Comparison of ENCODE assay signal across 16 cellular contexts in the genomic region with DNA sequence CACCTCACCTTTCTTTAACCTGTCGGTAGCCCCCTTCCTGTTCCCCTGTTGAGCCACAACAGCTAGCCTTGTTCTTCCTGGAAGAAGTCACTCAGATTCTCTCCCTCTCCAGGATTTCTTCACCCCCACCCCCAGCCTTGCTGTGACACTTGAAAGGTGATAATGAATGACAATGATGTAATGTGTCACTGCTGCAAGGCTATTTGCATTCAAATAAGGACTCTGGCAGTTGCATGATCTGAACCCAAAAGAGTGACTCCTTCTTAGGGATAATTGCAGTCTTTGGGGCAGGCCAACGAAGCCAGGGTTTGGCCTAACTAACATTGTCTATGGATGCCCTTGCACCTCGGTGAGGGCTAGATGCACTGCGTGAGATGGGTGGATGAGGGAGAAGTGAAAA.
"Had no signal": no experiment of that assay in that cellular context is flagged by ENCODE, and none has a peak within 500 bp of the region (broad histone marks: within the 10 kb centered on the region; RNA-seq: fewer than 3 reads in every experiment).

No MANE protein-coding gene starts in this region.

- H3K36me3 ChIP-seq: esophagus muscularis mucosa, gastroesophageal sphincter, left lung had no signal

- DNase-seq: activated B cell treated with CpG ODN at 0.5 μM for 24 hours; activated naive CD4-positive, alpha-beta T cell; activated naive CD8-positive, alpha-beta T cell treated with anti-CD3 and anti-CD28 coated beads for 36 hours; activated T-cell treated with anti-CD3 and anti-CD28 coated beads, Interleukin-2, amount 50 U/mL, for 1 hour; amniotic stem cell; effector CD8-positive, alpha-beta T cell; left lung; stimulated activated naive CD4-positive, alpha-beta T cell treated with Interleukin-2 at 50 U/mL for 16 hours had no signal

- H3K9me3 ChIP-seq: esophagus muscularis mucosa, gastroesophageal sphincter, left lung had no signal

- H3K27ac ChIP-seq: esophagus muscularis mucosa, gastroesophageal sphincter, left lung had no signal

- H3K9me3 Mint-ChIP-seq: activated B cell treated with CpG ODN at 0.5 μM for 24 hours; activated CD8-positive, alpha-beta T cell treated with anti-CD3 and anti-CD28 coated beads for 36 hours; activated naive CD8-positive, alpha-beta T cell treated with anti-CD3 and anti-CD28 coated beads for 36 hours; activated T-helper 17 cell treated with anti-CD3 and anti-CD28 coated beads, Interleukin-2, amount 50 U/mL, for 72 hours; dendritic cell treated with granulocyte-macrophage colony-stimulating factor and Interleukin-4, amounts not matched to agents 40 ng/mL and 50 ng/mL, for 4 days; neural crest cell; type B pancreatic cell had no signal

- ATAC-seq: activated CD8-positive, alpha-beta T cell treated with anti-CD3 and anti-CD28 coated beads for 36 hours; activated T-helper 17 cell treated with anti-CD3 and anti-CD28 coated beads, Interleukin-2, amount 50 U/mL, for 72 hours had no signal

- H3K4me1 Mint-ChIP-seq: activated B cell treated with CpG ODN at 0.5 μM for 24 hours; activated naive CD8-positive, alpha-beta T cell treated with anti-CD3 and anti-CD28 coated beads for 36 hours; activated T-helper 17 cell treated with anti-CD3 and anti-CD28 coated beads, Interleukin-2, amount 50 U/mL, for 72 hours had no signal

- H3K4me3 Mint-ChIP-seq: activated B cell treated with CpG ODN at 0.5 μM for 24 hours; activated CD8-positive, alpha-beta T cell treated with anti-CD3 and anti-CD28 coated beads for 36 hours; activated naive CD8-positive, alpha-beta T cell treated with anti-CD3 and anti-CD28 coated beads for 36 hours; activated T-helper 17 cell treated with anti-CD3 and anti-CD28 coated beads, Interleukin-2, amount 50 U/mL, for 72 hours; dendritic cell treated with granulocyte-macrophage colony-stimulating factor and Interleukin-4, amounts not matched to agents 40 ng/mL and 50 ng/mL, for 4 days; neural crest cell; type B pancreatic cell had no signal

- H3K4me1 ChIP-seq: left lung had no signal

- H3K27me3 Mint-ChIP-seq: progenitor cell of endocrine pancreas had no signal

- H3K36me3 Mint-ChIP-seq: activated naive CD8-positive, alpha-beta T cell treated with anti-CD3 and anti-CD28 coated beads for 36 hours; type B pancreatic cell had no signal

- H3K4me3 ChIP-seq: esophagus muscularis mucosa, gastroesophageal sphincter, left lung had no signal

- H3K27me3 ChIP-seq: esophagus muscularis mucosa, gastroesophageal sphincter had no signal

- H3K27ac Mint-ChIP-seq: activated B cell treated with CpG ODN at 0.5 μM for 24 hours; activated CD8-positive, alpha-beta T cell treated with anti-CD3 and anti-CD28 coated beads for 36 hours; activated naive CD8-positive, alpha-beta T cell treated with anti-CD3 and anti-CD28 coated beads for 36 hours; activated T-helper 17 cell treated with anti-CD3 and anti-CD28 coated beads, Interleukin-2, amount 50 U/mL, for 72 hours; dendritic cell treated with granulocyte-macrophage colony-stimulating factor and Interleukin-4, amounts not matched to agents 40 ng/mL and 50 ng/mL, for 4 days; progenitor cell of endocrine pancreas; type B pancreatic cell had no signal
